ENCODE assay signal across 20 cellular contexts in genomic region chr2:127044165-127044718, GRCh38.
A peak's percentile ranks its signal among the peaks of the same experiment; 100 is the strongest.
DNase-seq lines count a peak whose midpoint lies in the region; ATAC-seq, FAIRE-seq and TF ChIP-seq lines count a peak whose summit lies in the region.
"Had no signal": no experiment of that assay in that cellular context is flagged by ENCODE, and none has a peak within 500 bp of the region (broad histone marks: within the 10 kb centered on the region; RNA-seq: fewer than 3 reads in every experiment).

No MANE protein-coding gene starts in this region.

- 72% methylated on average over 4 of the region's 4 CpGs for WGBS in HepG2 (ENCODE audit: low lambda C conversion rate)
- 89% methylated on average over 4 of the region's 4 CpGs for whole genome bisulfite sequencing in right lobe of liver (ENCODE audit: insufficient coverage, low coverage, low lambda C conversion rate, missing lambda C conversion rate)
- 96 to 100% methylated on average over 4 of the region's 4 CpGs for WGBS in H1 (ENCODE audit: extremely low coverage in 1 of 2, insufficient coverage in 1 of 2, insufficient read length in 1 of 2, insufficient replicate concordance in 2 of 2, low coverage in 1 of 2, low lambda C conversion rate in 2 of 2, missing lambda C conversion rate in 1 of 2), 2 experiments

- H3K4me3 ChIP-seq in HepG2 (replicated peaks in 1 of 3; ENCODE audit: insufficient read depth in 1 of 3, low read depth in 2 of 3, low read length in 3 of 3) (no peak overlapping the region), right lobe of liver (no peak overlapping the region), H1 (ENCODE audit: extremely low read depth in 1 of 4, insufficient read depth in 2 of 4, low read depth in 3 of 4, low read length in 4 of 4) (no peak overlapping the region), neural cell (ENCODE audit: low read length) (no peak overlapping the region)
- H3K4me3 ChIP-seq: MG63, SJSA1 had no signal

- H3K27me3 ChIP-seq in HepG2 (ENCODE audit: control insufficient read depth in 1 of 2, insufficient read depth in 2 of 2, low read length in 2 of 2), result peaks cover 0 to 4% of the 10 kb centered on the region in 2 experiments; a peak in 2 of 5 replicates
- no peaks in the 10 kb centered on the region for H3K27me3 ChIP-seq in right lobe of liver
- H3K27me3 ChIP-seq in H1 (replicated peaks in 1 of 4; ENCODE audit: control insufficient read depth in 3 of 4, extremely low read depth in 1 of 4, insufficient read depth in 3 of 4, low read length in 3 of 4), result no peaks in the 10 kb centered on the region
- no peaks in the 10 kb centered on the region for H3K27me3 ChIP-seq in neural cell (ENCODE audit: insufficient read depth, low read depth, low read length)
- H3K27me3 ChIP-seq: MG63, SJSA1 had no signal

- H3K9me3 Mint-ChIP-seq in natural killer cell treated with Interleukin-12 subunit alpha and Interleukin-12 subunit beta and Interleukin-15 and Interleukin-18, amount 100 ng/mL, for 72 hours, result no peaks in the 10 kb centered on the region
- H3K9me3 Mint-ChIP-seq: CD4-positive, alpha-beta T cell had no signal

- H3K4me1 ChIP-seq in HepG2 (ENCODE audit: insufficient read depth, low read length) (no peaks in the 10 kb centered on the region), right lobe of liver (no peaks in the 10 kb centered on the region), H1 (replicated peaks in 1 of 4; ENCODE audit: control insufficient read depth in 3 of 4, insufficient read depth in 4 of 4, low read length in 3 of 4) (peaks cover 0 to 6% (median 0%) of the 10 kb centered on the region in 4 experiments; a peak in 3 of 7 replicates)
- H3K4me1 ChIP-seq: SJSA1 had no signal

- peaks cover 10% of the 10 kb centered on the region for H3K23me2 ChIP-seq in H1 (ENCODE audit: low read depth, low read length)

- TF ChIP-seq CTCF in HepG2 (CRISPR knock-in tag; IDR thresholded peaks at IDR 0.05) (no peak), right lobe of liver (IDR thresholded peaks at IDR 0.05) (no peak), H1 (IDR thresholded peaks at IDR 0.05; ENCODE audit: control extremely low read depth in 1 of 3, insufficient read depth in 1 of 3, low read depth in 1 of 3, low read length in 3 of 3) (no peak), neural cell (IDR thresholded peaks at IDR 0.05; ENCODE audit: poor library complexity, severe bottlenecking) (no peak)

- FAIRE-seq in HepG2 (lab: Jason Lieb, UNC), result no peak
- FAIRE-seq in H1 (lab: Jason Lieb, UNC), result no peak
- peak; percentile 99 for FAIRE-seq in urothelium cell line (lab: Jason Lieb, UNC)

- H3K9me3 ChIP-seq in HepG2 (ENCODE audit: low read length), result no peaks in the 10 kb centered on the region
- H3K9me3 ChIP-seq in right lobe of liver, result no peaks in the 10 kb centered on the region
- H3K9me3 ChIP-seq in H1 (ENCODE audit: insufficient read depth in 2 of 2, low read depth in 1 of 2, low read length in 1 of 2), result peaks cover 0 to 3% of the 10 kb centered on the region in 2 experiments; a peak in 3 of 4 replicates
- H3K9me3 ChIP-seq in neural cell (ENCODE audit: low read length), result no peaks in the 10 kb centered on the region
- H3K9me3 ChIP-seq: MG63, SJSA1 had no signal

- H3K79me1 ChIP-seq in H1 (ENCODE audit: low read depth, low read length), result no peaks in the 10 kb centered on the region; the same call in 1 of the 2 replicates

- H3K9me2 ChIP-seq in neural cell (ENCODE audit: insufficient read depth, low read length), result no peaks in the 10 kb centered on the region

- no peaks in the 10 kb centered on the region for H3F3A ChIP-seq in neural cell (ENCODE audit: insufficient read depth, low read length, poor library complexity, severe bottlenecking)

- no peak overlapping the region for H4K8ac ChIP-seq in H1 (ENCODE audit: extremely low read depth, insufficient read depth, low read length)

- no peak overlapping the region for H3K23ac ChIP-seq in H1 (ENCODE audit: insufficient read length)

- H2AK5ac ChIP-seq in H1 (ENCODE audit: low read depth, low read length), result peak overlapping the region; percentile 98

- no peak overlapping the region for H3K27ac Mint-ChIP-seq in natural killer cell treated with Interleukin-12 subunit alpha and Interleukin-12 subunit beta and Interleukin-15 and Interleukin-18, amount 100 ng/mL, for 72 hours
- H3K27ac Mint-ChIP-seq: CD4-positive, alpha-beta T cell had no signal

- no peak overlapping the region for H3K14ac ChIP-seq in H1 (ENCODE audit: insufficient read length)

- no peak overlapping the region for H2BK120ac ChIP-seq in H1 (replicated peaks; ENCODE audit: low read depth, low read length)

- H3K9ac ChIP-seq in HepG2 (ENCODE audit: insufficient read depth, low read depth, low read length) (no peak overlapping the region), H1 (replicated peaks in 1 of 4; ENCODE audit: extremely low read depth in 1 of 4, low read depth in 3 of 4, low read length in 3 of 4) (no peak overlapping the region; a peak in 1 of 7 replicates), neural cell (ENCODE audit: low read length) (no peak overlapping the region)

- H3K36me3 Mint-ChIP-seq in natural killer cell treated with Interleukin-12 subunit alpha and Interleukin-12 subunit beta and Interleukin-15 and Interleukin-18, amount 100 ng/mL, for 72 hours, result no peaks in the 10 kb centered on the region

- H3K79me2 ChIP-seq in HepG2 (ENCODE audit: insufficient read depth, low read length) (no peaks in the 10 kb centered on the region), H1 (ENCODE audit: control insufficient read depth in 1 of 2, insufficient read depth in 2 of 2, low read length in 2 of 2) (no peaks in the 10 kb centered on the region), neural cell (replicated peaks; ENCODE audit: insufficient read depth, low read length) (no peaks in the 10 kb centered on the region)

- H2BK5ac ChIP-seq in H1 (ENCODE audit: low read depth, low read length), result peak overlapping the region; percentile 73; the same call in 1 of the 2 replicates

- peak overlapping the region; percentile 63; the same call in 1 of the 2 replicates for H2BK12ac ChIP-seq in H1 (ENCODE audit: low read depth, low read length)

- peak overlapping the region; percentile 14 for H3K4ac ChIP-seq in H1 (replicated peaks; ENCODE audit: insufficient read length, low read depth, low read length)

- H4K91ac ChIP-seq in H1 (replicated peaks; ENCODE audit: insufficient read length, low read length), result no peak overlapping the region

- no peak for ATAC-seq in HepG2
- ATAC-seq in right lobe of liver, result no peak
- ATAC-seq in GM21786 (IDR thresholded peaks at IDR 0.05; ENCODE audit: unreplicated experiment), result no peak
- ATAC-seq in natural killer cell treated with Interleukin-12 subunit alpha and Interleukin-12 subunit beta and Interleukin-15 and Interleukin-18, amount 100 ng/mL, for 72 hours, result no peak

- no peaks in the 10 kb centered on the region for H3K36me3 ChIP-seq in HepG2 (replicated peaks in 1 of 2; ENCODE audit: control insufficient read depth in 1 of 2, insufficient read depth in 2 of 2, low read length in 2 of 2)
- H3K36me3 ChIP-seq in right lobe of liver, result no peaks in the 10 kb centered on the region
- no peaks in the 10 kb centered on the region; a peak in 1 of 8 replicates for H3K36me3 ChIP-seq in H1 (ENCODE audit: control insufficient read depth in 2 of 4, insufficient read depth in 4 of 4, low read length in 3 of 4)
- H3K36me3 ChIP-seq in neural cell (ENCODE audit: insufficient read depth, low read length), result no peaks in the 10 kb centered on the region
- H3K36me3 ChIP-seq: MG63 had no signal

- TF ChIP-seq RAD21 in HepG2 (CRISPR knock-in tag; IDR thresholded peaks at IDR 0.05) (no peak), H1 (IDR thresholded peaks at IDR 0.05 in 1 of 2, conservative IDR thresholded peaks at IDR 0.05 in 1 of 2; ENCODE audit: low read depth in 2 of 2, low read length in 2 of 2) (no peak), neural cell (conservative IDR thresholded peaks at IDR 0.05) (no peak)

- peaks cover 5% of the 10 kb centered on the region in 2 donors for H3K4me1 Mint-ChIP-seq in natural killer cell treated with Interleukin-12 subunit alpha and Interleukin-12 subunit beta and Interleukin-15 and Interleukin-18, amount 100 ng/mL, for 72 hours (ENCODE audit: low read depth in 2 of 2)

- POLR2A ChIA-PET in HepG2 (lab: Yijun Ruan, JAX) (no interaction called here), H1 (lab: Charles Lee; ENCODE audit: partially characterized antibody) (no interaction called here)

- DNase-seq in HepG2 (ENCODE audit: low spot score) (no peak), right lobe of liver (no peak), H1 (ENCODE audit: low read depth in 1 of 2, low spot score in 2 of 2) (no peak), urothelium cell line (ENCODE audit: low spot score) (no peak), NOMO-1 (lab: John Stamatoyannopoulos, UW; ENCODE audit: unreplicated experiment in 2 of 2) (no peak)
- DNase-seq in natural killer cell treated with Interleukin-12 subunit alpha and Interleukin-12 subunit beta and Interleukin-15 and Interleukin-18, amount 100 ng/mL, for 72 hours (ENCODE audit: low spot score), result no peak
- DNase-seq: CD4-positive, alpha-beta T cell; COR-L47; GOT3; KBM-7; MG63; NCI-H1694; NCI-H2029 treated with DMSO at 0.1 percent for 48 hours; NCI-H526 treated with DMSO at 0.1 percent for 48 hours; Right ventricle myocardium superior; RPMI8226 had no signal

- intact Hi-C loops in HepG2 (cut with micrococcal nuclease; ENCODE audit: unreplicated experiment), result loop anchor here (10.0 kb wide), 2 partner anchors 179 to 1299 kb away; no protein-coding TSS in a partner anchor
- intact Hi-C loops in right lobe of liver (cut with DNase I), result no loop called here

- H3K4me3 Mint-ChIP-seq in natural killer cell treated with Interleukin-12 subunit alpha and Interleukin-12 subunit beta and Interleukin-15 and Interleukin-18, amount 100 ng/mL, for 72 hours, result no peak overlapping the region
- H3K4me3 Mint-ChIP-seq: CD4-positive, alpha-beta T cell had no signal

- H4K5ac ChIP-seq in H1 (ENCODE audit: insufficient read length, low read depth, low read length), result no peak overlapping the region

- H4K20me1 ChIP-seq in HepG2 (ENCODE audit: insufficient read depth, low read length), result no peaks in the 10 kb centered on the region
- peaks cover 0 to 9% of the 10 kb centered on the region in 2 experiments for H4K20me1 ChIP-seq in H1 (replicated peaks in 1 of 2; ENCODE audit: control insufficient read depth in 1 of 2, insufficient read depth in 2 of 2, low read length in 2 of 2)
- H4K20me1 ChIP-seq in neural cell (ENCODE audit: insufficient read depth), result no peaks in the 10 kb centered on the region

- H2AFZ ChIP-seq in HepG2 (ENCODE audit: low read length), result no peak overlapping the region
- H2AFZ ChIP-seq in H1 (ENCODE audit: low read length), result no peak overlapping the region
- H2AFZ ChIP-seq in neural cell (ENCODE audit: low read depth, low read length), result no peak overlapping the region

- H2BK15ac ChIP-seq in H1 (ENCODE audit: low read length), result 0 out of 2 replicates have a peak overlapping the region, but pooled peaks have one; percentile 12

- TF ChIP-seq POLR2A in HepG2 (IDR thresholded peaks at IDR 0.05; ENCODE audit: insufficient read depth in 1 of 2, low read depth in 2 of 2, low read length in 2 of 2) (no peak), right lobe of liver (IDR thresholded peaks at IDR 0.05) (no peak), H1 (IDR thresholded peaks at IDR 0.05; ENCODE audit: control extremely low read depth in 1 of 2, low read depth in 2 of 2, low read length in 2 of 2) (no peak)

- CTCF ChIA-PET in HepG2 (lab: Yijun Ruan, JAX; ENCODE audit: low intra/inter-chr PET ratio, low total read pairs), result no interaction called here
- CTCF ChIA-PET in H1 (lab: Charles Lee; ENCODE audit: partially characterized antibody), result interaction anchor here (0.6 to 1.4 kb wide), 2 partner anchors 24 to 72 kb away, joined by 3 to 4 read pairs; no protein-coding TSS in a partner anchor

- H3K4me2 ChIP-seq in HepG2 (ENCODE audit: low read depth, low read length) (no peak overlapping the region), H1 (ENCODE audit: insufficient read depth in 1 of 2, low read depth in 2 of 2, low read length in 2 of 2) (peak overlapping the region in 1 of 2 experiments; percentile 39; a peak in 1 of 4 replicates), neural cell (ENCODE audit: low read length) (no peak overlapping the region)

- H3K27ac ChIP-seq in HepG2 (ENCODE audit: extremely low read length, insufficient read depth, low read length) (no peak overlapping the region), right lobe of liver (no peak overlapping the region), H1 (ENCODE audit: low read depth, low read length) (no peak overlapping the region), neural cell (ENCODE audit: low read length) (no peak overlapping the region)
- H3K27ac ChIP-seq: HL-60, SJSA1 had no signal

- H3K18ac ChIP-seq in H1 (ENCODE audit: extremely low read depth, low read length), result no peak overlapping the region

- TF ChIP-seq EP300 in HepG2 (IDR thresholded peaks at IDR 0.05; ENCODE audit: low read depth in 2 of 2, low read length in 2 of 2) (no peak), HepG2 (CRISPR knock-in tag; IDR thresholded peaks at IDR 0.05; ENCODE audit: borderline replicate concordance) (no peak), H1 (IDR thresholded peaks at IDR 0.05; ENCODE audit: borderline replicate concordance in 1 of 2, low read depth in 2 of 2, low read length in 2 of 2) (no peak), neural cell (conservative IDR thresholded peaks at IDR 0.05; ENCODE audit: poor library complexity, severe bottlenecking) (no peak)

- no peaks in the 10 kb centered on the region for H3K27me3 Mint-ChIP-seq in natural killer cell treated with Interleukin-12 subunit alpha and Interleukin-12 subunit beta and Interleukin-15 and Interleukin-18, amount 100 ng/mL, for 72 hours
- H3K27me3 Mint-ChIP-seq: CD4-positive, alpha-beta T cell had no signal

- in situ Hi-C loops in HepG2 (cut with HindIII; ENCODE audit: extremely low pct_ligation_motif_present, low pct_unique_long_range_greater_than_20kb), result loop anchor here (10.0 kb wide), 1 partner anchor 249 kb away; no protein-coding TSS in a partner anchor

- no TSS peak for BruUV-seq in HepG2 (replicated peaks; lab: Mats Ljungman, UMichigan)

- peak overlapping the region; percentile 84 for H3K56ac ChIP-seq in H1 (replicated peaks; ENCODE audit: insufficient read length, low read depth, low read length)

- H2BK20ac ChIP-seq in H1 (ENCODE audit: low read length), result no peak overlapping the region
